20 cellular contexts compared by ENCODE assay signal in genomic region chr5:76610196-76610595, GRCh38. TPM values are rescaled to one million over a fixed set of nuclear protein-coding genes. Genes with fewer than 3 reads are reported as not detected.
DNase-seq lines count a peak whose midpoint lies in the region; ATAC-seq and TF ChIP-seq lines count a peak whose summit lies in the region.
"Had no signal": no experiment of that assay in that cellular context is flagged by ENCODE, and none has a peak within 500 bp of the region (broad histone marks: within the 10 kb centered on the region; RNA-seq: fewer than 3 reads in every experiment).

No MANE protein-coding gene starts in this region.

- no peaks in the 10 kb centered on the region for H3K4me1 ChIP-seq in CD4-positive, CD25-positive, alpha-beta regulatory T cell (ENCODE audit: control insufficient read depth, insufficient read depth, low read length, poor library complexity, severe bottlenecking)
- H3K4me1 ChIP-seq: HAP-1 had no signal

- H3K9me3 Mint-ChIP-seq in CD4-positive, CD25-positive, alpha-beta regulatory T cell = no peaks in the 10 kb centered on the region

- H3K4me3 Mint-ChIP-seq in CD4-positive, CD25-positive, alpha-beta regulatory T cell = no peak overlapping the region

- peak; percentile 45 for DNase-seq in DMS53 (lab: John Stamatoyannopoulos, UW)
- no peak for DNase-seq in DMS53 treated with DMSO at 0.1 percent for 48 hours (lab: John Stamatoyannopoulos, UW; ENCODE audit: unreplicated experiment)
- no peak for DNase-seq in CD4-positive, CD25-positive, alpha-beta regulatory T cell
- peak; percentile 25 for DNase-seq in NCI-H2029 (lab: John Stamatoyannopoulos, UW)
- DNase-seq in brain microvascular endothelial cell = peak; percentile 16
- no peak for DNase-seq in HuH-7.5 (ENCODE audit: low spot score)
- no peak for DNase-seq in stimulated activated CD4-positive, alpha-beta T cell treated with anti-CD3 and anti-CD28 coated beads, Interleukin-15, amount 100 ng/mL, for 24 hours
- DNase-seq: AML-193; DND-41; GF-D8; NCI-H187; NCI-H2171; NCI-H446 treated with DMSO at 0.1 percent for 48 hours; NK-92 treated with Interleukin-12 subunit alpha and Interleukin-12 subunit beta, amount 100 ng/mL, for 24 hours had no signal

- peak overlapping the region in 2 of 3 donors; percentile 47 to 67 for H3K27ac Mint-ChIP-seq in CD4-positive, CD25-positive, alpha-beta regulatory T cell

- no peak for TF ChIP-seq CTCF in brain microvascular endothelial cell (IDR thresholded peaks at IDR 0.05; ENCODE audit: low read depth, low read length, missing control alignments)

- H3K27me3 ChIP-seq in CD4-positive, CD25-positive, alpha-beta regulatory T cell (ENCODE audit: control insufficient read depth, insufficient read depth, low read length) = no peaks in the 10 kb centered on the region
- H3K27me3 ChIP-seq in brain microvascular endothelial cell (replicated peaks) = no peaks in the 10 kb centered on the region

- no peaks in the 10 kb centered on the region for H3K9me3 ChIP-seq in CD4-positive, CD25-positive, alpha-beta regulatory T cell (ENCODE audit: control insufficient read depth in 2 of 2, low read length in 2 of 2)
- H3K9me3 ChIP-seq: HAP-1 had no signal

- H3K36me3 Mint-ChIP-seq in CD4-positive, CD25-positive, alpha-beta regulatory T cell = peaks cover 71% of the 10 kb centered on the region

- in situ Hi-C loops in brain microvascular endothelial cell (cut with HindIII; ENCODE audit: low pct_ligation_motif_present, low sequenced_read_pairs) = no loop called here

- H3K27ac ChIP-seq in CD4-positive, CD25-positive, alpha-beta regulatory T cell (ENCODE audit: insufficient read depth, low read length, poor library complexity, severe bottlenecking) = no peak overlapping the region
- H3K27ac ChIP-seq in brain microvascular endothelial cell = no peak overlapping the region
- H3K27ac ChIP-seq: 22Rv1, C4-2B, SK-N-MC had no signal

- H3K4me3 ChIP-seq in CD4-positive, CD25-positive, alpha-beta regulatory T cell (ENCODE audit: low read depth, low read length) = no peak overlapping the region
- H3K4me3 ChIP-seq in brain microvascular endothelial cell (ENCODE audit: low read depth, low read length) = no peak overlapping the region
- H3K4me3 ChIP-seq: HAP-1, SK-N-MC had no signal

- peaks cover 5 to 14% (median 9%) of the 10 kb centered on the region in 4 donors for H3K4me1 Mint-ChIP-seq in CD4-positive, CD25-positive, alpha-beta regulatory T cell

- H3K36me3 ChIP-seq in CD4-positive, CD25-positive, alpha-beta regulatory T cell (ENCODE audit: control insufficient read depth, insufficient read depth, low read length) = peaks cover 64% of the 10 kb centered on the region
- H3K36me3 ChIP-seq in brain microvascular endothelial cell (replicated peaks) = no peaks in the 10 kb centered on the region
- H3K36me3 ChIP-seq: HAP-1 had no signal

- ATAC-seq in CD4-positive, CD25-positive, alpha-beta regulatory T cell (ENCODE audit: low read depth in 2 of 2) = no peak
- no peak for ATAC-seq in HG03432 (IDR thresholded peaks at IDR 0.05; ENCODE audit: unreplicated experiment)
- ATAC-seq: Right ventricle myocardium inferior had no signal

- no peaks in the 10 kb centered on the region for H3K27me3 Mint-ChIP-seq in CD4-positive, CD25-positive, alpha-beta regulatory T cell

RNA-seq across cellular contexts. Expression of gene F2RL2, which starts 13.0 kb away (rescaled TPM):
- not detected for total RNA-seq in CD4-positive, CD25-positive, alpha-beta regulatory T cell
- polyA plus RNA-seq in CD4-positive, CD25-positive, alpha-beta regulatory T cell = 1 to 10 TPM in 1 of 4 donors, under 1 TPM in 3; 0.77 to 1.6 (median 0.83) TPM

Comparison
In these comparisons a context has a peak if more than half of its experiments do, and no peak if none do; other contexts are left out.
1. DNase-seq: peak in DMS53 (single experiment), NCI-H2029 (single experiment) and brain microvascular endothelial cell (single experiment); none in DMS53 treated with DMSO at 0.1 percent for 48 hours (single experiment), CD4-positive, CD25-positive, alpha-beta regulatory T cell (0 of 3), HuH-7.5 (single experiment) and stimulated activated CD4-positive, alpha-beta T cell treated with anti-CD3 and anti-CD28 coated beads, Interleukin-15, amount 100 ng/mL, for 24 hours (single experiment).